19 cellular contexts compared by ENCODE assay signal in genomic region chr11:2762451-2762850, GRCh38.
DNase-seq lines count a peak whose midpoint lies in the region; ATAC-seq, FAIRE-seq and TF ChIP-seq lines count a peak whose summit lies in the region.
"Had no signal": no experiment of that assay in that cellular context is flagged by ENCODE, and none has a peak within 500 bp of the region (broad histone marks: within the 10 kb centered on the region; RNA-seq: fewer than 3 reads in every experiment).

No MANE protein-coding gene starts in this region.

- no peak overlapping the region for H3K9ac ChIP-seq in kidney (ENCODE audit: low read length in 2 of 2)

- H3K4me3 ChIP-seq in kidney (ENCODE audit: low read length in 2 of 2) (no peak overlapping the region), suprapubic skin (no peak overlapping the region)
- H3K4me3 ChIP-seq: gastrocnemius medialis had no signal

- POLR2A ChIA-PET in activated naive CD8-positive, alpha-beta T cell treated with anti-CD3 and anti-CD28 coated beads, Interleukin-2, amount 10 ng/mL, durations not matched to agents 7 days and 5 days (lab: Charles Lee) = no interaction called here

- H3K4me3 Mint-ChIP-seq in activated naive CD8-positive, alpha-beta T cell treated with anti-CD3 and anti-CD28 coated beads, Interleukin-2, amount 10 ng/mL, durations not matched to agents 7 days and 5 days = no peak overlapping the region
- H3K4me3 Mint-ChIP-seq in activated naive CD8-positive, alpha-beta T cell treated with anti-CD3 and anti-CD28 coated beads, Interleukin-2, amount 50 U/mL, for 24 hours = no peak overlapping the region
- no peak overlapping the region for H3K4me3 Mint-ChIP-seq in progenitor cell of endocrine pancreas (ENCODE audit: low read depth)
- H3K4me3 Mint-ChIP-seq: activated CD8-positive, alpha-beta T cell treated with anti-CD3 and anti-CD28 coated beads, Interleukin-2, amount 10 ng/mL, durations not matched to agents 7 days and 5 days; activated T-helper 17 cell treated with anti-CD3 and anti-CD28 coated beads, Interleukin-2, amount 50 U/mL, for 72 hours; natural killer cell had no signal

- TF ChIP-seq EP300 in suprapubic skin (IDR thresholded peaks at IDR 0.05) = no peak

- peaks cover 9 to 14% of the 10 kb centered on the region in 2 donors for H3K4me1 ChIP-seq in kidney (ENCODE audit: control insufficient read depth in 1 of 2, insufficient read depth in 1 of 2, low read depth in 1 of 2, low read length in 2 of 2)
- no peaks in the 10 kb centered on the region for H3K4me1 ChIP-seq in suprapubic skin
- H3K4me1 ChIP-seq: gastrocnemius medialis had no signal

- TF ChIP-seq POLR2A in suprapubic skin (IDR thresholded peaks at IDR 0.05) = no peak

- H3K9me3 Mint-ChIP-seq in activated naive CD8-positive, alpha-beta T cell treated with anti-CD3 and anti-CD28 coated beads, Interleukin-2, amount 10 ng/mL, durations not matched to agents 7 days and 5 days = no peaks in the 10 kb centered on the region
- H3K9me3 Mint-ChIP-seq in activated naive CD8-positive, alpha-beta T cell treated with anti-CD3 and anti-CD28 coated beads, Interleukin-2, amount 50 U/mL, for 24 hours = no peaks in the 10 kb centered on the region
- peaks cover 29% of the 10 kb centered on the region for H3K9me3 Mint-ChIP-seq in progenitor cell of endocrine pancreas (ENCODE audit: low read depth)
- H3K9me3 Mint-ChIP-seq: activated T-helper 17 cell treated with anti-CD3 and anti-CD28 coated beads, Interleukin-2, amount 50 U/mL, for 72 hours; natural killer cell had no signal

- no peak for TF ChIP-seq CTCF in kidney (IDR thresholded peaks at IDR 0.05; ENCODE audit: borderline replicate concordance, extremely low read depth, insufficient read depth)
- TF ChIP-seq CTCF in suprapubic skin (IDR thresholded peaks at IDR 0.05) = no peak
- TF ChIP-seq CTCF in progenitor cell of endocrine pancreas (IDR thresholded peaks at IDR 0.05; ENCODE audit: unreplicated experiment) = no peak

- no peak overlapping the region for H3K27ac Mint-ChIP-seq in activated naive CD8-positive, alpha-beta T cell treated with anti-CD3 and anti-CD28 coated beads, Interleukin-2, amount 10 ng/mL, durations not matched to agents 7 days and 5 days
- H3K27ac Mint-ChIP-seq in activated naive CD8-positive, alpha-beta T cell treated with anti-CD3 and anti-CD28 coated beads, Interleukin-2, amount 50 U/mL, for 24 hours = no peak overlapping the region
- H3K27ac Mint-ChIP-seq in progenitor cell of endocrine pancreas = no peak overlapping the region
- H3K27ac Mint-ChIP-seq: activated CD8-positive, alpha-beta T cell treated with anti-CD3 and anti-CD28 coated beads, Interleukin-2, amount 10 ng/mL, durations not matched to agents 7 days and 5 days; activated T-helper 17 cell treated with anti-CD3 and anti-CD28 coated beads, Interleukin-2, amount 50 U/mL, for 72 hours; natural killer cell had no signal

- H3K27ac ChIP-seq in kidney (ENCODE audit: low read depth in 2 of 2, low read length in 2 of 2) = no peak overlapping the region
- H3K27ac ChIP-seq in suprapubic skin = no peak overlapping the region
- H3K27ac ChIP-seq: gastrocnemius medialis had no signal

- FAIRE-seq in kidney (lab: Jason Lieb, UNC) = no peak

- 96% methylated on average over 17 of the region's 17 CpGs for WGBS in suprapubic skin

- no peaks in the 10 kb centered on the region for H3K36me3 Mint-ChIP-seq in activated naive CD8-positive, alpha-beta T cell treated with anti-CD3 and anti-CD28 coated beads, Interleukin-2, amount 10 ng/mL, durations not matched to agents 7 days and 5 days
- no peaks in the 10 kb centered on the region for H3K36me3 Mint-ChIP-seq in activated naive CD8-positive, alpha-beta T cell treated with anti-CD3 and anti-CD28 coated beads, Interleukin-2, amount 50 U/mL, for 24 hours (ENCODE audit: low read depth)
- H3K36me3 Mint-ChIP-seq in progenitor cell of endocrine pancreas (ENCODE audit: insufficient read depth) = peaks cover 2% of the 10 kb centered on the region
- H3K36me3 Mint-ChIP-seq: natural killer cell had no signal

- DNase-seq in activated naive CD8-positive, alpha-beta T cell treated with anti-CD3 and anti-CD28 coated beads, Interleukin-2, amount 10 ng/mL, durations not matched to agents 7 days and 5 days = peak; percentile 12
- no peak for DNase-seq in activated naive CD8-positive, alpha-beta T cell treated with anti-CD3 and anti-CD28 coated beads, Interleukin-2, amount 50 U/mL, for 24 hours
- peak; percentile 23 for DNase-seq in activated CD8-positive, alpha-beta memory T cell treated with anti-CD3 and anti-CD28 coated beads, Interleukin-2, amount 50 U/mL, for 48 hours
- DNase-seq in kidney (peak; percentile 62), suprapubic skin (ENCODE audit: low spot score in 2 of 2) (peak; percentile 29 to 58), progenitor cell of endocrine pancreas (ENCODE audit: low spot score, unreplicated experiment) (no peak)
- no peak for DNase-seq in effector CD4-positive, alpha-beta T cell
- DNase-seq: activated CD8-positive, alpha-beta T cell treated with anti-CD3 and anti-CD28 coated beads, Interleukin-2, amount 10 ng/mL, durations not matched to agents 7 days and 5 days; erythroblast; gastrocnemius medialis; Karpas-422; NCI-H1048; NCI-H1930; NCI-H345; SIG-M5 had no signal

- H3K27me3 Mint-ChIP-seq in activated naive CD8-positive, alpha-beta T cell treated with anti-CD3 and anti-CD28 coated beads, Interleukin-2, amount 10 ng/mL, durations not matched to agents 7 days and 5 days = peaks cover 6% of the 10 kb centered on the region
- H3K27me3 Mint-ChIP-seq in activated naive CD8-positive, alpha-beta T cell treated with anti-CD3 and anti-CD28 coated beads, Interleukin-2, amount 50 U/mL, for 24 hours = no peaks in the 10 kb centered on the region
- peaks cover 6% of the 10 kb centered on the region for H3K27me3 Mint-ChIP-seq in progenitor cell of endocrine pancreas
- H3K27me3 Mint-ChIP-seq: activated T-helper 17 cell treated with anti-CD3 and anti-CD28 coated beads, Interleukin-2, amount 50 U/mL, for 72 hours had no signal

- H3K9me3 ChIP-seq in kidney (ENCODE audit: control insufficient read depth in 1 of 2, low read length in 2 of 2) (no peaks in the 10 kb centered on the region), suprapubic skin (no peaks in the 10 kb centered on the region)
- H3K9me3 ChIP-seq: gastrocnemius medialis had no signal

- ATAC-seq in activated naive CD8-positive, alpha-beta T cell treated with anti-CD3 and anti-CD28 coated beads, Interleukin-2, amount 10 ng/mL, durations not matched to agents 7 days and 5 days (ENCODE audit: low read depth) = no peak
- ATAC-seq in activated naive CD8-positive, alpha-beta T cell treated with anti-CD3 and anti-CD28 coated beads, Interleukin-2, amount 50 U/mL, for 24 hours = no peak
- no peak for ATAC-seq in GM18873 (IDR thresholded peaks at IDR 0.05; ENCODE audit: low FRiP score, unreplicated experiment)
- ATAC-seq: activated CD8-positive, alpha-beta T cell treated with anti-CD3 and anti-CD28 coated beads, Interleukin-2, amount 10 ng/mL, durations not matched to agents 7 days and 5 days; activated T-helper 17 cell treated with anti-CD3 and anti-CD28 coated beads, Interleukin-2, amount 50 U/mL, for 72 hours; gastrocnemius medialis; HCT116; natural killer cell had no signal

- H3K4me1 Mint-ChIP-seq in activated naive CD8-positive, alpha-beta T cell treated with anti-CD3 and anti-CD28 coated beads, Interleukin-2, amount 10 ng/mL, durations not matched to agents 7 days and 5 days = no peaks in the 10 kb centered on the region
- no peaks in the 10 kb centered on the region for H3K4me1 Mint-ChIP-seq in activated naive CD8-positive, alpha-beta T cell treated with anti-CD3 and anti-CD28 coated beads, Interleukin-2, amount 50 U/mL, for 24 hours
- H3K4me1 Mint-ChIP-seq in progenitor cell of endocrine pancreas (ENCODE audit: low read depth) = no peaks in the 10 kb centered on the region
- H3K4me1 Mint-ChIP-seq: activated T-helper 17 cell treated with anti-CD3 and anti-CD28 coated beads, Interleukin-2, amount 50 U/mL, for 72 hours; natural killer cell had no signal

- no peaks in the 10 kb centered on the region for H3K36me3 ChIP-seq in kidney (ENCODE audit: control insufficient read depth in 1 of 2, insufficient read depth in 2 of 2, low read length in 2 of 2)
- no peaks in the 10 kb centered on the region for H3K36me3 ChIP-seq in suprapubic skin
- H3K36me3 ChIP-seq: gastrocnemius medialis had no signal

- intact Hi-C loops in kidney (cut with DNase I) = no loop called here

- no peaks in the 10 kb centered on the region for H3K27me3 ChIP-seq in suprapubic skin
- H3K27me3 ChIP-seq: gastrocnemius medialis had no signal

Comparison
In these comparisons a context has a peak if more than half of its experiments do, and no peak if none do; other contexts are left out.
1. DNase-seq: peak in activated naive CD8-positive, alpha-beta T cell treated with anti-CD3 and anti-CD28 coated beads, Interleukin-2, amount 10 ng/mL, durations not matched to agents 7 days and 5 days (single experiment), activated CD8-positive, alpha-beta memory T cell treated with anti-CD3 and anti-CD28 coated beads, Interleukin-2, amount 50 U/mL, for 48 hours (single experiment), kidney (single experiment) and suprapubic skin (2 of 2); none in activated naive CD8-positive, alpha-beta T cell treated with anti-CD3 and anti-CD28 coated beads, Interleukin-2, amount 50 U/mL, for 24 hours (single experiment), effector CD4-positive, alpha-beta T cell (single experiment) and progenitor cell of endocrine pancreas (single experiment).